ENCODE assay signal across 32 cellular contexts in the genomic region with DNA sequence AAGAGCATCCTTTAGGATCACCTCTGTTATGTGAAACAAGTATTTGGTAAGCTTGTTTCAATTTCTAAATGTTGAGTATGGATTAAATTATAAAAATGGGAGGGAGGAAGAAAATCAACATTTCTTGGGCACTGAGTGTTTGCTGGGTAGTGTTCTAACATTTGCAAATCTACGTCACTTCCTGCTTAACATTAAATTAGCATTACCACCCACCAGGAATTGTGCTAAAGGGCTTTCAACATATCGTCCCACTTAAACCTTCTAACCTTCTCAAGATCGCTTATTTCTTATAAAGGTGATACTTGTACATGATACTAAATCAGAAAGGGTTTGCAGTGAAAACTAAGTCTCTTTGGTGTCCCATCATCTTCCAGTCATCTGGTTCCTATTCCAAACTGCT. TPM values are rescaled to one million over a fixed set of nuclear protein-coding genes. Genes with fewer than 3 reads are reported as not detected.
"Had no signal": no experiment of that assay in that cellular context is flagged by ENCODE, and none has a peak within 500 bp of the region (broad histone marks: within the 10 kb centered on the region; RNA-seq: fewer than 3 reads in every experiment).

No MANE protein-coding gene starts in this region.

- H3K4me2 ChIP-seq: hepatocyte, neural progenitor cell had no signal

- H3K9ac ChIP-seq: parathyroid adenoma had no signal

- H3K9me3 Mint-ChIP-seq: activated T-helper 2 cell treated with anti-CD3 and anti-CD28 coated beads, Interferon-gamma antibody, Interleukin-2, Interleukin-4, amounts not matched to agents 10 μg/mL and 5 μg/mL and 100 μg/mL, durations not matched to agents 14 hours and 24 hours and 36 hours; immature natural killer cell; neural progenitor cell; T-helper 2 cell treated with Interferon-gamma antibody and Interleukin-4, amounts not matched to agents 5 μg/mL and 100 μg/mL, for 36 hours had no signal

- H3K27ac Mint-ChIP-seq: activated CD8-positive, alpha-beta memory T cell treated with anti-CD3 and anti-CD28 coated beads, Interleukin-2, amount 10 ng/mL, durations not matched to agents 7 days and 5 days; activated CD8-positive, alpha-beta T cell treated with anti-CD3 and anti-CD28 coated beads, Interleukin-2, amount 10 ng/mL, durations not matched to agents 7 days and 5 days; activated naive CD8-positive, alpha-beta T cell treated with anti-CD3 and anti-CD28 coated beads for 36 hours; activated T-helper 2 cell treated with anti-CD3 and anti-CD28 coated beads, Interferon-gamma antibody, Interleukin-2, Interleukin-4, amounts not matched to agents 10 μg/mL and 5 μg/mL and 100 μg/mL, durations not matched to agents 14 hours and 24 hours and 36 hours; brain; immature natural killer cell; neural progenitor cell; T-helper 2 cell treated with Interferon-gamma antibody and Interleukin-4, amounts not matched to agents 5 μg/mL and 100 μg/mL, for 36 hours had no signal

- H3K27me3 ChIP-seq: ascending aorta, cardiac muscle cell, dorsolateral prefrontal cortex, gastroesophageal sphincter, hepatocyte, neural progenitor cell, spleen, suprapubic skin, tibial nerve had no signal

- H2AFZ ChIP-seq: hepatocyte, neural progenitor cell, parathyroid adenoma had no signal

- H3K4me1 ChIP-seq: neural progenitor cell, parathyroid adenoma, tibial nerve had no signal

- H3K4me3 ChIP-seq: ascending aorta, cardiac muscle cell, coronary artery, dorsolateral prefrontal cortex, gastroesophageal sphincter, hepatocyte, neural progenitor cell, spleen, suprapubic skin, tibial nerve had no signal

- H3K36me3 ChIP-seq: neural progenitor cell had no signal

- H3K9me3 ChIP-seq: ascending aorta, gastroesophageal sphincter, spleen, suprapubic skin had no signal

- FAIRE-seq: endothelial cell of umbilical vein, kidney had no signal

- H3K27ac ChIP-seq: ascending aorta, cardiac muscle cell, coronary artery, dorsolateral prefrontal cortex, gastroesophageal sphincter, hepatocyte, neural progenitor cell, parathyroid adenoma, spleen, suprapubic skin, tibial nerve had no signal

- DNase-seq: activated CD4-positive, alpha-beta T cell treated with anti-CD3 and anti-CD28 coated beads for 36 hours; activated CD4-positive, CD25-positive, alpha-beta regulatory T cell; activated CD8-positive, alpha-beta memory T cell treated with anti-CD3 and anti-CD28 coated beads, Interleukin-2, amount 10 ng/mL, durations not matched to agents 7 days and 5 days; activated CD8-positive, alpha-beta T cell treated with anti-CD3 and anti-CD28 coated beads, Interleukin-2, amount 10 ng/mL, durations not matched to agents 7 days and 5 days; activated naive CD8-positive, alpha-beta T cell treated with anti-CD3 and anti-CD28 coated beads for 36 hours; activated T-cell treated with anti-CD3 and anti-CD28 coated beads, Interleukin-2, amount 50 U/mL, for 48 hours; cerebellar nuclear complex; dorsolateral prefrontal cortex; effector memory CD4-positive, alpha-beta T cell; immature natural killer cell; kidney; left colon; mammary epithelial cell; naive thymus-derived CD4-positive, alpha-beta T cell; occipital lobe; right cardiac atrium; spleen; stimulated activated naive CD4-positive, alpha-beta T cell had no signal

- H3K4me1 Mint-ChIP-seq: neural progenitor cell had no signal

- H3K27me3 Mint-ChIP-seq: activated CD4-positive, alpha-beta T cell treated with anti-CD3 and anti-CD28 coated beads for 36 hours; activated CD8-positive, alpha-beta memory T cell treated with anti-CD3 and anti-CD28 coated beads, Interleukin-2, amount 10 ng/mL, durations not matched to agents 7 days and 5 days; activated naive CD8-positive, alpha-beta T cell treated with anti-CD3 and anti-CD28 coated beads for 36 hours; brain; naive thymus-derived CD4-positive, alpha-beta T cell had no signal

- ATAC-seq: activated CD4-positive, alpha-beta T cell treated with anti-CD3 and anti-CD28 coated beads for 36 hours; activated CD8-positive, alpha-beta memory T cell treated with anti-CD3 and anti-CD28 coated beads, Interleukin-2, amount 10 ng/mL, durations not matched to agents 7 days and 5 days; activated CD8-positive, alpha-beta T cell treated with anti-CD3 and anti-CD28 coated beads, Interleukin-2, amount 10 ng/mL, durations not matched to agents 7 days and 5 days; gastroesophageal sphincter; left colon; naive thymus-derived CD4-positive, alpha-beta T cell; right cardiac atrium had no signal

- H3K4me3 Mint-ChIP-seq: activated CD4-positive, alpha-beta T cell treated with anti-CD3 and anti-CD28 coated beads for 36 hours; activated CD8-positive, alpha-beta memory T cell treated with anti-CD3 and anti-CD28 coated beads, Interleukin-2, amount 10 ng/mL, durations not matched to agents 7 days and 5 days; activated CD8-positive, alpha-beta T cell treated with anti-CD3 and anti-CD28 coated beads, Interleukin-2, amount 10 ng/mL, durations not matched to agents 7 days and 5 days; activated naive CD8-positive, alpha-beta T cell treated with anti-CD3 and anti-CD28 coated beads for 36 hours; brain; immature natural killer cell; mesothelial cell of epicardium; naive thymus-derived CD4-positive, alpha-beta T cell; neural progenitor cell; T-helper 2 cell treated with Interferon-gamma antibody and Interleukin-4, amounts not matched to agents 5 μg/mL and 100 μg/mL, for 36 hours had no signal

RNA-seq across cellular contexts. Expression of gene TMEM217, which starts 7.9 kb away (rescaled TPM):
- total RNA-seq: ascending aorta had no signal
